ENCODE assay signal across 22 cellular contexts in the genomic region with DNA sequence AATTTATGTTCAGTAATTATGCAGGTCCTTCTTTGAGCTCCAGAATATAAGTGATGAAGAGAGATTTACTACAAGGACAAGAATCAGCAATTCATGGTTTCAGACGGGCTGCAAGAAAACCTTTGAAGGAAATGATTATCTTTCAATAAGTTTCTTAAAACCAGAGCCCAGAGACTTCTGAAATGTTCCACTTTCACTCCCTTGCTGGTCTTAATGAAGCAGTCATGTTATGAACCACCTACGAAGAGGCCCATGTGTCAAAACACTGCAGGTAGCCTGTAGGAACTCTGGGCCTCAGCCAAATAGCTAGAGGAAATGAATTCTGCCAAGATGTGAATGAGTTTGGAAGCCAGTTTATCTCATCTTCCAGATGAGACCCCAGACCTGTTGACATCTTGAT.
DNase-seq lines count a peak whose midpoint lies in the region; ATAC-seq, FAIRE-seq and TF ChIP-seq lines count a peak whose summit lies in the region.
"Had no signal": no experiment of that assay in that cellular context is flagged by ENCODE, and none has a peak within 500 bp of the region (broad histone marks: within the 10 kb centered on the region; RNA-seq: fewer than 3 reads in every experiment).

No MANE protein-coding gene starts in this region.

- TF ChIP-seq POLR2A in K562 (conservative IDR thresholded peaks at IDR 0.05) (no peak), uterus (IDR thresholded peaks at IDR 0.05) (no peak)

- no peak overlapping the region for H3K27ac ChIP-seq in K562 (ENCODE audit: extremely low read depth, low read depth, low read length)
- no peak overlapping the region for H3K27ac ChIP-seq in uterus
- H3K27ac ChIP-seq in smooth muscle cell (ENCODE audit: low read depth): no peak overlapping the region
- H3K27ac ChIP-seq: BLaER1, HL-60 had no signal

- in situ Hi-C loops in K562 (cut with MboI): no loop called here

- CTCF ChIA-PET in K562 (lab: Yijun Ruan, JAX; ENCODE audit: low intra/inter-chr PET ratio): no interaction called here

- no TSS peak for BruUV-seq in K562 (replicated peaks; lab: Mats Ljungman, UMichigan)

- H3K79me2 ChIP-seq in K562 (ENCODE audit: control insufficient read depth, insufficient read depth, low read length) (no peaks in the 10 kb centered on the region), smooth muscle cell (ENCODE audit: low read depth) (no peaks in the 10 kb centered on the region)

- intact Hi-C loops in K562 (cut with micrococcal nuclease): no loop called here
- intact Hi-C loops in uterus (cut with DNase I; ENCODE audit: low total_unique reads): no loop called here

- no peaks in the 10 kb centered on the region for H3F3A ChIP-seq in smooth muscle cell (ENCODE audit: low read depth)

- no peaks in the 10 kb centered on the region for H3K36me3 ChIP-seq in K562 (ENCODE audit: control insufficient read depth, insufficient read depth, low read length)
- H3K36me3 ChIP-seq in uterus: no peaks in the 10 kb centered on the region
- no peaks in the 10 kb centered on the region for H3K36me3 ChIP-seq in smooth muscle cell (ENCODE audit: low read depth)
- H3K36me3 ChIP-seq: BLaER1 had no signal

- POLR2A ChIA-PET in K562 (lab: Yijun Ruan, JAX): no interaction called here

- WGBS in K562 (ENCODE audit: insufficient coverage, low coverage, missing lambda C conversion rate): 8% methylated on average over 2 of the region's 2 CpGs
- WGBS in smooth muscle cell (ENCODE audit: low lambda C conversion rate): 78% methylated on average over 2 of the region's 2 CpGs

- no peak for TF ChIP-seq RAD21 in K562 (CRISPR knock-in tag; conservative IDR thresholded peaks at IDR 0.05 in 1 of 2, IDR thresholded peaks at IDR 0.05 in 1 of 2)

- no peak for TF ChIP-seq EP300 in K562 (IDR thresholded peaks at IDR 0.05; ENCODE audit: low read length)

- peak; percentile 75 for ATAC-seq in GM18498 (IDR thresholded peaks at IDR 0.05; ENCODE audit: unreplicated experiment)
- peak; percentile 45 for ATAC-seq in HG02852 (IDR thresholded peaks at IDR 0.05; ENCODE audit: unreplicated experiment)
- no peak for ATAC-seq in K562
- ATAC-seq in HG02571 (IDR thresholded peaks at IDR 0.05; ENCODE audit: unreplicated experiment): no peak
- ATAC-seq: GM23338 had no signal

- no peaks in the 10 kb centered on the region for H3K9me1 ChIP-seq in K562 (ENCODE audit: control insufficient read depth, insufficient read depth, low read length)

- H4K20me1 ChIP-seq in K562 (replicated peaks; ENCODE audit: control insufficient read depth, insufficient read depth, low read length): no peaks in the 10 kb centered on the region
- H4K20me1 ChIP-seq in smooth muscle cell (ENCODE audit: low read depth): no peaks in the 10 kb centered on the region
- H4K20me1 ChIP-seq: BLaER1 had no signal

- no peaks in the 10 kb centered on the region for H3K9me3 ChIP-seq in K562 (replicated peaks; ENCODE audit: control insufficient read depth, insufficient read depth, low read depth, low read length)
- no peaks in the 10 kb centered on the region for H3K9me3 ChIP-seq in uterus
- no peaks in the 10 kb centered on the region for H3K9me3 ChIP-seq in smooth muscle cell (replicated peaks; ENCODE audit: low read depth)
- H3K9me3 ChIP-seq: BLaER1 had no signal

- H3K9ac ChIP-seq in K562 (ENCODE audit: insufficient read depth in 1 of 2, low read depth in 2 of 2, low read length in 2 of 2): no peak overlapping the region
- H3K9ac ChIP-seq in smooth muscle cell (ENCODE audit: low read depth): no peak overlapping the region
- H3K9ac ChIP-seq: BLaER1 had no signal

- H2AFZ ChIP-seq in K562 (ENCODE audit: low read depth, low read length) (no peak overlapping the region; the same call in 1 of the 2 replicates), smooth muscle cell (ENCODE audit: low read depth) (no peak overlapping the region)
- H2AFZ ChIP-seq: GM23338 had no signal

- H3K4me2 ChIP-seq in K562 (ENCODE audit: insufficient read depth, low read length) (no peak overlapping the region), smooth muscle cell (no peak overlapping the region)
- H3K4me2 ChIP-seq: BLaER1, GM23338 had no signal

- FAIRE-seq in K562 (lab: Jason Lieb, UNC): no peak
- FAIRE-seq: GM12891, GM18507 had no signal

- no peaks in the 10 kb centered on the region for H3K27me3 ChIP-seq in K562 (ENCODE audit: control insufficient read depth in 2 of 2, insufficient read depth in 2 of 2, low read length in 2 of 2)
- H3K27me3 ChIP-seq in uterus: no peaks in the 10 kb centered on the region
- H3K27me3 ChIP-seq in smooth muscle cell (ENCODE audit: low read depth): no peaks in the 10 kb centered on the region
- H3K27me3 ChIP-seq: BLaER1 had no signal

- peak; percentile 39 for DNase-seq in NCI-H2227 (lab: John Stamatoyannopoulos, UW; ENCODE audit: unreplicated experiment)
- no peak for DNase-seq in K562 (ENCODE audit: extremely low read depth in 1 of 4, low spot score in 3 of 4)
- no peak for DNase-seq in cerebellar nuclear complex (lab: John Stamatoyannopoulos, UW)
- DNase-seq in uterus: no peak
- DNase-seq in smooth muscle cell (lab: John Stamatoyannopoulos, UW; ENCODE audit: unreplicated experiment): no peak
- DNase-seq: 8988T; CD8-positive, alpha-beta memory T cell; COR-L47; DMS 273 treated with DMSO at 0.1 percent for 48 hours; DMS53; DND-41; EL; HCEC 1CT; Karpas-422 had no signal

- H3K4me1 ChIP-seq in K562 (replicated peaks in 1 of 2; ENCODE audit: control insufficient read depth in 2 of 2, insufficient read depth in 2 of 2, low read length in 2 of 2) (no peaks in the 10 kb centered on the region; a peak in 1 of 5 replicates), uterus (no peaks in the 10 kb centered on the region), smooth muscle cell (ENCODE audit: low read depth) (no peaks in the 10 kb centered on the region)
- H3K4me1 ChIP-seq: BLaER1 had no signal

- TF ChIP-seq CTCF in K562 (IDR thresholded peaks at IDR 0.05 in 2 of 3, conservative IDR thresholded peaks at IDR 0.05 in 1 of 3; ENCODE audit: insufficient read depth in 2 of 3, low read depth in 1 of 3, low read length in 3 of 3) (no peak), uterus (IDR thresholded peaks at IDR 0.05) (no peak), smooth muscle cell (IDR thresholded peaks at IDR 0.05; ENCODE audit: borderline replicate concordance, insufficient read depth, poor library complexity, severe bottlenecking) (no peak)

- H3K4me3 ChIP-seq in K562 (no peak overlapping the region), uterus (no peak overlapping the region), smooth muscle cell (no peak overlapping the region)
- H3K4me3 ChIP-seq: BLaER1, GM23338 had no signal

TF ChIP-seq in K562, 482 proteins besides CTCF, POLR2A, EP300 and RAD21:
- no peak for TF ChIP-seq RFX1 (IDR thresholded peaks at IDR 0.05)
- TF ChIP-seq, protein P1, sequence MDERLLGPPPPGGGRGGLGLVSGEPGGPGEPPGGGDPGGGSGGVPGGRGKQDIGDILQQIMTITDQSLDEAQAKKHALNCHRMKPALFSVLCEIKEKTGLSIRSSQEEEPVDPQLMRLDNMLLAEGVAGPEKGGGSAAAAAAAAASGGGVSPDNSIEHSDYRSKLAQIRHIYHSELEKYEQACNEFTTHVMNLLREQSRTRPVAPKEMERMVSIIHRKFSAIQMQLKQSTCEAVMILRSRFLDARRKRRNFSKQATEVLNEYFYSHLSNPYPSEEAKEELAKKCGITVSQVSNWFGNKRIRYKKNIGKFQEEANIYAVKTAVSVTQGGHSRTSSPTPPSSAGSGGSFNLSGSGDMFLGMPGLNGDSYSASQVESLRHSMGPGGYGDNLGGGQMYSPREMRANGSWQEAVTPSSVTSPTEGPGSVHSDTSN (CRISPR knock-in tag; IDR thresholded peaks at IDR 0.05; ENCODE audit: low read depth): no peak
- TF ChIP-seq, protein P1 (tag; conservative IDR thresholded peaks at IDR 0.05; ENCODE audit: low read depth): 0 out of 2 replicates have a peak, but pooled peaks have one; percentile 8
- no peak for TF ChIP-seq IFI16 (CRISPR knock-in tag; IDR thresholded peaks at IDR 0.05)

Comparison
In these comparisons a context has a peak if more than half of its experiments do, and no peak if none do; other contexts are left out.
1. ATAC-seq: peak in GM18498 (single experiment) and HG02852 (single experiment); none in K562 (single experiment) and HG02571 (single experiment).